ENCODE assay signal across 1 cellular context in genomic region chr6:35297541-35298481, GRCh38.
TF ChIP-seq lines count a peak whose summit lies in the region.

A gene with protein sequence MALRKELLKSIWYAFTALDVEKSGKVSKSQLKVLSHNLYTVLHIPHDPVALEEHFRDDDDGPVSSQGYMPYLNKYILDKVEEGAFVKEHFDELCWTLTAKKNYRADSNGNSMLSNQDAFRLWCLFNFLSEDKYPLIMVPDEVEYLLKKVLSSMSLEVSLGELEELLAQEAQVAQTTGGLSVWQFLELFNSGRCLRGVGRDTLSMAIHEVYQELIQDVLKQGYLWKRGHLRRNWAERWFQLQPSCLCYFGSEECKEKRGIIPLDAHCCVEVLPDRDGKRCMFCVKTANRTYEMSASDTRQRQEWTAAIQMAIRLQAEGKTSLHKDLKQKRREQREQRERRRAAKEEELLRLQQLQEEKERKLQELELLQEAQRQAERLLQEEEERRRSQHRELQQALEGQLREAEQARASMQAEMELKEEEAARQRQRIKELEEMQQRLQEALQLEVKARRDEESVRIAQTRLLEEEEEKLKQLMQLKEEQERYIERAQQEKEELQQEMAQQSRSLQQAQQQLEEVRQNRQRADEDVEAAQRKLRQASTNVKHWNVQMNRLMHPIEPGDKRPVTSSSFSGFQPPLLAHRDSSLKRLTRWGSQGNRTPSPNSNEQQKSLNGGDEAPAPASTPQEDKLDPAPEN (plus strand): TSS chr6:35297818. CDS start chr6:35297857, 39 bp downstream.

TF ChIP-seq in HepG2, 621 proteins besides CTCF, POLR2A, EP300 and RAD21 (continued from another document and continues in another):
- TF ChIP-seq, protein P1, sequence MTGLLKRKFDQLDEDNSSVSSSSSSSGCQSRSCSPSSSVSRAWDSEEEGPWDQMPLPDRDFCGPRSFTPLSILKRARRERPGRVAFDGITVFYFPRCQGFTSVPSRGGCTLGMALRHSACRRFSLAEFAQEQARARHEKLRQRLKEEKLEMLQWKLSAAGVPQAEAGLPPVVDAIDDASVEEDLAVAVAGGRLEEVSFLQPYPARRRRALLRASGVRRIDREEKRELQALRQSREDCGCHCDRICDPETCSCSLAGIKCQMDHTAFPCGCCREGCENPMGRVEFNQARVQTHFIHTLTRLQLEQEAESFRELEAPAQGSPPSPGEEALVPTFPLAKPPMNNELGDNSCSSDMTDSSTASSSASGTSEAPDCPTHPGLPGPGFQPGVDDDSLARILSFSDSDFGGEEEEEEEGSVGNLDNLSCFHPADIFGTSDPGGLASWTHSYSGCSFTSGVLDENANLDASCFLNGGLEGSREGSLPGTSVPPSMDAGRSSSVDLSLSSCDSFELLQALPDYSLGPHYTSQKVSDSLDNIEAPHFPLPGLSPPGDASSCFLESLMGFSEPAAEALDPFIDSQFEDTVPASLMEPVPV (CRISPR knock-in tag; IDR thresholded peaks at IDR 0.05), result peak; percentile 74; the same call in 1 of the 2 replicates
- TF ChIP-seq HHEX (CRISPR knock-in tag; IDR thresholded peaks at IDR 0.05) (0 out of 2 replicates have a peak, but pooled peaks have one; percentile 37), NFYC (CRISPR knock-in tag; IDR thresholded peaks at IDR 0.05) (peak; percentile 23; the same call in 1 of the 2 replicates), HNF4G (IDR thresholded peaks at IDR 0.05; ENCODE audit: borderline replicate concordance, low read depth, low read length) (no peak), HNF4G (CRISPR knock-in tag; IDR thresholded peaks at IDR 0.05; ENCODE audit: borderline replicate concordance, low read depth) (no peak), ZNF841 (CRISPR knock-in tag; IDR thresholded peaks at IDR 0.05; ENCODE audit: borderline replicate concordance) (no peak), ZNF563 (CRISPR knock-in tag; IDR thresholded peaks at IDR 0.05) (peak; percentile 64; the same call in 1 of the 2 replicates), ARID2 (CRISPR knock-in tag; IDR thresholded peaks at IDR 0.05; ENCODE audit: borderline replicate concordance) (peak; percentile 88; the same call in 1 of the 2 replicates), PITX1 (CRISPR knock-in tag; IDR thresholded peaks at IDR 0.05) (peak; percentile 76), NFIB (CRISPR knock-in tag; IDR thresholded peaks at IDR 0.05; ENCODE audit: borderline replicate concordance) (no peak), ZNF34 (CRISPR knock-in tag; IDR thresholded peaks at IDR 0.05; ENCODE audit: borderline replicate concordance) (peak; percentile 96), GTF3A (CRISPR knock-in tag; conservative IDR thresholded peaks at IDR 0.05) (peak; percentile 83; the same call in 1 of the 2 replicates), GPN1 (CRISPR knock-in tag; IDR thresholded peaks at IDR 0.05; ENCODE audit: borderline replicate concordance) (no peak), ZNF101 (CRISPR knock-in tag; IDR thresholded peaks at IDR 0.05; ENCODE audit: borderline replicate concordance, low read depth) (no peak), TOPORS (CRISPR knock-in tag; IDR thresholded peaks at IDR 0.05) (peak; percentile 48; the same call in 1 of the 2 replicates), THAP9 (CRISPR knock-in tag; IDR thresholded peaks at IDR 0.05; ENCODE audit: borderline replicate concordance) (peak; percentile 79; the same call in 1 of the 2 replicates), NCOA1 (CRISPR knock-in tag; IDR thresholded peaks at IDR 0.05) (no peak), ZNF432 (CRISPR knock-in tag; IDR thresholded peaks at IDR 0.05; ENCODE audit: borderline replicate concordance) (no peak), ARID3A (IDR thresholded peaks at IDR 0.05; ENCODE audit: low read depth, low read length) (peak; percentile 56; the same call in 1 of the 2 replicates), KDM1A (CRISPR knock-in tag; IDR thresholded peaks at IDR 0.05) (no peak), ZNF205 (CRISPR knock-in tag; IDR thresholded peaks at IDR 0.05) (peak; percentile 87; the same call in 1 of the 2 replicates), HNF1B (CRISPR knock-in tag; IDR thresholded peaks at IDR 0.05) (peak; percentile 93), PHF20 (CRISPR knock-in tag; IDR thresholded peaks at IDR 0.05) (peak; percentile 61; the same call in 1 of the 2 replicates), ZNF83 (CRISPR knock-in tag; IDR thresholded peaks at IDR 0.05; ENCODE audit: borderline replicate concordance) (no peak), HNRNPK (IDR thresholded peaks at IDR 0.05; ENCODE audit: low read depth, low read length, poor library complexity, severe bottlenecking) (no peak), RBM39 (IDR thresholded peaks at IDR 0.05; ENCODE audit: low read depth, low read length, poor library complexity, severe bottlenecking) (no peak), ZNF362 (CRISPR knock-in tag; IDR thresholded peaks at IDR 0.05; ENCODE audit: borderline replicate concordance) (peak; percentile 77; the same call in 1 of the 2 replicates), RBAK (CRISPR knock-in tag; IDR thresholded peaks at IDR 0.05) (no peak), TEAD2 (CRISPR knock-in tag; IDR thresholded peaks at IDR 0.05) (no peak), POGZ (CRISPR knock-in tag; IDR thresholded peaks at IDR 0.05) (peak; percentile 78), NFE2L2 (IDR thresholded peaks at IDR 0.05; ENCODE audit: low read length) (no peak), ZNF484 (CRISPR knock-in tag; IDR thresholded peaks at IDR 0.05; ENCODE audit: borderline replicate concordance, low read depth) (no peak), SP1 (IDR thresholded peaks at IDR 0.05) (no peak), SP1 (CRISPR knock-in tag; IDR thresholded peaks at IDR 0.05) (peak; percentile 75), SRF (IDR thresholded peaks at IDR 0.05; ENCODE audit: low read depth, low read length) (no peak), ZNF619 (CRISPR knock-in tag; IDR thresholded peaks at IDR 0.05) (peak; percentile 95), ZNF3 (CRISPR knock-in tag; IDR thresholded peaks at IDR 0.05) (peak; percentile 29; the same call in 1 of the 2 replicates), ZNF766 (CRISPR knock-in tag; IDR thresholded peaks at IDR 0.05; ENCODE audit: borderline replicate concordance) (no peak; the same call in 1 of the 2 replicates), ZNF780A (CRISPR knock-in tag; IDR thresholded peaks at IDR 0.05) (no peak), ZFX (CRISPR knock-in tag; IDR thresholded peaks at IDR 0.05; ENCODE audit: low read depth) (peak; percentile 87), ZZZ3 (CRISPR knock-in tag; IDR thresholded peaks at IDR 0.05; ENCODE audit: borderline replicate concordance) (peak; percentile 65; the same call in 1 of the 2 replicates), ZNF749 (CRISPR knock-in tag; IDR thresholded peaks at IDR 0.05; ENCODE audit: borderline replicate concordance) (no peak; the same call in 1 of the 2 replicates), ZNF441 (CRISPR knock-in tag; IDR thresholded peaks at IDR 0.05; ENCODE audit: borderline replicate concordance) (peak; percentile 89)
- TF ChIP-seq, protein P2, sequence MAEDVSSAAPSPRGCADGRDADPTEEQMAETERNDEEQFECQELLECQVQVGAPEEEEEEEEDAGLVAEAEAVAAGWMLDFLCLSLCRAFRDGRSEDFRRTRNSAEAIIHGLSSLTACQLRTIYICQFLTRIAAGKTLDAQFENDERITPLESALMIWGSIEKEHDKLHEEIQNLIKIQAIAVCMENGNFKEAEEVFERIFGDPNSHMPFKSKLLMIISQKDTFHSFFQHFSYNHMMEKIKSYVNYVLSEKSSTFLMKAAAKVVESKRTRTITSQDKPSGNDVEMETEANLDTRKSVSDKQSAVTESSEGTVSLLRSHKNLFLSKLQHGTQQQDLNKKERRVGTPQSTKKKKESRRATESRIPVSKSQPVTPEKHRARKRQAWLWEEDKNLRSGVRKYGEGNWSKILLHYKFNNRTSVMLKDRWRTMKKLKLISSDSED (CRISPR knock-in tag; IDR thresholded peaks at IDR 0.05), result no peak
- TF ChIP-seq, protein P3, sequence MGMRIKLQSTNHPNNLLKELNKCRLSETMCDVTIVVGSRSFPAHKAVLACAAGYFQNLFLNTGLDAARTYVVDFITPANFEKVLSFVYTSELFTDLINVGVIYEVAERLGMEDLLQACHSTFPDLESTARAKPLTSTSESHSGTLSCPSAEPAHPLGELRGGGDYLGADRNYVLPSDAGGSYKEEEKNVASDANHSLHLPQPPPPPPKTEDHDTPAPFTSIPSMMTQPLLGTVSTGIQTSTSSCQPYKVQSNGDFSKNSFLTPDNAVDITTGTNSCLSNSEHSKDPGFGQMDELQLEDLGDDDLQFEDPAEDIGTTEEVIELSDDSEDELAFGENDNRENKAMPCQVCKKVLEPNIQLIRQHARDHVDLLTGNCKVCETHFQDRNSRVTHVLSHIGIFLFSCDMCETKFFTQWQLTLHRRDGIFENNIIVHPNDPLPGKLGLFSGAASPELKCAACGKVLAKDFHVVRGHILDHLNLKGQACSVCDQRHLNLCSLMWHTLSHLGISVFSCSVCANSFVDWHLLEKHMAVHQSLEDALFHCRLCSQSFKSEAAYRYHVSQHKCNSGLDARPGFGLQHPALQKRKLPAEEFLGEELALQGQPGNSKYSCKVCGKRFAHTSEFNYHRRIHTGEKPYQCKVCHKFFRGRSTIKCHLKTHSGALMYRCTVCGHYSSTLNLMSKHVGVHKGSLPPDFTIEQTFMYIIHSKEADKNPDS (CRISPR knock-in tag; IDR thresholded peaks at IDR 0.05), result no peak
- TF ChIP-seq, protein P4, sequence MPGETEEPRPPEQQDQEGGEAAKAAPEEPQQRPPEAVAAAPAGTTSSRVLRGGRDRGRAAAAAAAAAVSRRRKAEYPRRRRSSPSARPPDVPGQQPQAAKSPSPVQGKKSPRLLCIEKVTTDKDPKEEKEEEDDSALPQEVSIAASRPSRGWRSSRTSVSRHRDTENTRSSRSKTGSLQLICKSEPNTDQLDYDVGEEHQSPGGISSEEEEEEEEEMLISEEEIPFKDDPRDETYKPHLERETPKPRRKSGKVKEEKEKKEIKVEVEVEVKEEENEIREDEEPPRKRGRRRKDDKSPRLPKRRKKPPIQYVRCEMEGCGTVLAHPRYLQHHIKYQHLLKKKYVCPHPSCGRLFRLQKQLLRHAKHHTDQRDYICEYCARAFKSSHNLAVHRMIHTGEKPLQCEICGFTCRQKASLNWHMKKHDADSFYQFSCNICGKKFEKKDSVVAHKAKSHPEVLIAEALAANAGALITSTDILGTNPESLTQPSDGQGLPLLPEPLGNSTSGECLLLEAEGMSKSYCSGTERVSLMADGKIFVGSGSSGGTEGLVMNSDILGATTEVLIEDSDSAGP (CRISPR knock-in tag; IDR thresholded peaks at IDR 0.05; ENCODE audit: borderline replicate concordance), result peak; percentile 93
- TF ChIP-seq, protein P5, sequence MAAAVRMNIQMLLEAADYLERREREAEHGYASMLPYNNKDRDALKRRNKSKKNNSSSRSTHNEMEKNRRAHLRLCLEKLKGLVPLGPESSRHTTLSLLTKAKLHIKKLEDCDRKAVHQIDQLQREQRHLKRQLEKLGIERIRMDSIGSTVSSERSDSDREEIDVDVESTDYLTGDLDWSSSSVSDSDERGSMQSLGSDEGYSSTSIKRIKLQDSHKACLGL (CRISPR knock-in tag; IDR thresholded peaks at IDR 0.05), result peak; percentile 87; the same call in 1 of the 2 replicates
